In the genomic region with DNA sequence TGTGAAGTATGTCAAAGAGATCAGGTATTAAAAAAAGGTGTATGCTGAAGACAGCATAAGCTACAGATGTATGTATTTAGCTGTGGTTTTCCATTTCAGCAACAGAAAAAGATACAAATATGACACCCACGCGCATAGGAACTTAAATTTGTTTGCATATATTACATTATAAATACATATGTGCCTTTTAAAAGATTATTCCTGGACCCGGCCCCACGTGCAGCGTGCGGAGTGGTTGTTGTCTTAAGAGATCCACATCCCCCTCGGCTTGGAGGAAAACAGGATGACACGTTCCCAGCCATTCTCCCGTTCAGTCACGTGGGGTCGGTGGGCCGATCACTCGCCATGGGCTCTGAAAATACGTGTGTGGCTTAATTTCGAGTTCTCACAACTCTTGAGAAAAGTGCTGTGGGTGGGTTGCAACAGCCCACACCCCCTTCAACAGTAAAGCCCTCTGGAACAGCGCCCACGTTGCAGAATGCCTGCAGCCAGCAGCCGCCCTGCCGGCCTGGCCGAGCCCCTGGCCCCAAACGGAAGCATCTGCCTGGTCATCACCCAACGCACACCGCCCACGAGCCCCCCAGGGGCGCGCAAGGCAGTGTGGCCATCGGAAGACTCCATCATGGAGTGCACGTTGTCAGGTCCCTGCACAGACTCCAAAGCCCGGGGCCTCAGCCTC, we compare ENCODE assay signal across 1 cellular context.
TF ChIP-seq lines count a peak whose summit lies in the region.

No MANE protein-coding gene starts in this region.

TF ChIP-seq in HepG2, 621 proteins besides CTCF, POLR2A, EP300 and RAD21:
- TF ChIP-seq HNRNPL (IDR thresholded peaks at IDR 0.05; ENCODE audit: low read depth, low read length) (no peak), SIX4 (CRISPR knock-in tag; IDR thresholded peaks at IDR 0.05) (no peak), ZFAT (CRISPR knock-in tag; conservative IDR thresholded peaks at IDR 0.05) (no peak), ZNF672 (CRISPR knock-in tag; IDR thresholded peaks at IDR 0.05) (no peak), PRPF4 (IDR thresholded peaks at IDR 0.05; ENCODE audit: low read depth, low read length, poor library complexity, severe bottlenecking) (no peak), RBM22 (optimal IDR thresholded peaks at IDR 0.05; ENCODE audit: low read length) (no peak)
- TF ChIP-seq, protein P1, sequence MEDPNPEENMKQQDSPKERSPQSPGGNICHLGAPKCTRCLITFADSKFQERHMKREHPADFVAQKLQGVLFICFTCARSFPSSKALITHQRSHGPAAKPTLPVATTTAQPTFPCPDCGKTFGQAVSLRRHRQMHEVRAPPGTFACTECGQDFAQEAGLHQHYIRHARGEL (CRISPR knock-in tag; IDR thresholded peaks at IDR 0.05): no peak
